ENCODE assay signal across 8 cellular contexts in genomic region chr17:81513669-81514484, GRCh38. TPM values are rescaled to one million over a fixed set of nuclear protein-coding genes. Genes with fewer than 3 reads are reported as not detected.
DNase-seq lines count a peak whose midpoint lies in the region; ATAC-seq, FAIRE-seq and TF ChIP-seq lines count a peak whose summit lies in the region.

No MANE protein-coding gene starts in this region.

- H3K9me3 ChIP-seq in BLaER1 (peaks cover 9% of the 10 kb centered on the region; the same call in 1 of the 2 replicates), GM23248 (ENCODE audit: low read depth) (no peaks in the 10 kb centered on the region), Peyer's patch (no peaks in the 10 kb centered on the region), astrocyte (ENCODE audit: insufficient read depth, low read depth, low read length) (no peaks in the 10 kb centered on the region), right cardiac atrium (ENCODE audit: control insufficient read depth, low read length) (no peaks in the 10 kb centered on the region)

- no peaks in the 10 kb centered on the region for H3K27me3 Mint-ChIP-seq in astrocyte (ENCODE audit: low read depth, unreplicated experiment)

- H3K4me1 ChIP-seq in BLaER1: peaks cover 46% of the 10 kb centered on the region
- peaks cover 25% of the 10 kb centered on the region for H3K4me1 ChIP-seq in GM23248 (ENCODE audit: insufficient read depth)
- H3K4me1 ChIP-seq in Peyer's patch: peaks cover 0 to 44% (median 25%) of the 10 kb centered on the region in 4 donors
- H3K4me1 ChIP-seq in astrocyte (ENCODE audit: insufficient read depth, low read length): peaks cover 40% of the 10 kb centered on the region
- H3K4me1 ChIP-seq in right cardiac atrium (ENCODE audit: control insufficient read depth, insufficient read depth, low read length): peaks cover 5% of the 10 kb centered on the region

- H3K4me3 ChIP-seq in BLaER1 (peak overlapping the region; percentile 97), GM23248 (peak overlapping the region; percentile 87), Peyer's patch (peak overlapping the region; percentile 71 to 99 (median 90)), astrocyte (ENCODE audit: insufficient read depth, low read depth, low read length) (peak overlapping the region; percentile 76), right cardiac atrium (ENCODE audit: low read length) (peak overlapping the region; percentile 74)

- in situ Hi-C loops in GM23248 (cut with MboI): no loop called here

- H4K20me1 ChIP-seq in BLaER1 (peaks cover 61% of the 10 kb centered on the region), GM23248 (ENCODE audit: insufficient read depth) (peaks cover 27% of the 10 kb centered on the region; the same call in 1 of the 2 replicates), astrocyte (ENCODE audit: insufficient read depth, low read length) (peaks cover 63% of the 10 kb centered on the region)

- CTCF ChIA-PET in GM10248 (lab: Yijun Ruan, JAX): interaction anchor here (1.4 kb wide), 1 partner anchor 29 kb away, joined by 5 read pairs; no protein-coding TSS in a partner anchor

- H3K4me1 Mint-ChIP-seq in astrocyte (ENCODE audit: low read depth, unreplicated experiment): peaks cover 12% of the 10 kb centered on the region

- peak overlapping the region; percentile 99 for H3K4me2 ChIP-seq in BLaER1
- peak overlapping the region; percentile 91 for H3K4me2 ChIP-seq in GM23248 (ENCODE audit: unreplicated experiment)
- peak overlapping the region; percentile 90 for H3K4me2 ChIP-seq in astrocyte (ENCODE audit: low read length)

- H3K4me3 Mint-ChIP-seq in astrocyte (ENCODE audit: unreplicated experiment): peak overlapping the region; percentile 82

- WGBS in GM23248 (ENCODE audit: low coverage in 1 of 2, low lambda C conversion rate in 2 of 2, missing lambda C conversion rate in 2 of 2), 2 experiments: 1 to 3% methylated on average over 40 to 63 of the region's 70 CpGs
- WGBS in right cardiac atrium: under 1% methylated on average over 70 of the region's 70 CpGs

- FAIRE-seq in astrocyte (lab: Jason Lieb, UNC): no peak

- peaks cover 70% of the 10 kb centered on the region for H3K79me2 ChIP-seq in GM23248 (ENCODE audit: insufficient read depth)
- peaks cover 92% of the 10 kb centered on the region for H3K79me2 ChIP-seq in astrocyte (ENCODE audit: insufficient read depth, low read length)

- H2AFZ ChIP-seq in GM23248 (peak overlapping the region; percentile 4; the same call in 1 of the 2 replicates), astrocyte (ENCODE audit: low read depth, low read length) (no peak overlapping the region)

- H3K9me2 ChIP-seq in GM23248 (ENCODE audit: insufficient read depth): no peaks in the 10 kb centered on the region

- peak overlapping the region; percentile 93 for H3K27ac Mint-ChIP-seq in astrocyte (ENCODE audit: unreplicated experiment)

- H3K9ac ChIP-seq in BLaER1: peak overlapping the region; percentile 96
- peak overlapping the region; percentile 81 for H3K9ac ChIP-seq in GM23248
- H3K9ac ChIP-seq in astrocyte (ENCODE audit: low read length): peak overlapping the region; percentile 85

- H3K36me3 Mint-ChIP-seq in astrocyte (ENCODE audit: low read depth, unreplicated experiment): peaks cover 28% of the 10 kb centered on the region

- peak; percentile 45 to 55 for TF ChIP-seq POLR2A in Peyer's patch (IDR thresholded peaks at IDR 0.05)

- TF ChIP-seq CTCF in Peyer's patch (IDR thresholded peaks at IDR 0.05) (no peak), astrocyte (IDR thresholded peaks at IDR 0.05; ENCODE audit: insufficient read depth, low read depth, low read length) (no peak), GM10248 (IDR thresholded peaks at IDR 0.05; ENCODE audit: control extremely low read depth, extremely low read depth, low read depth, missing control alignments) (no peak)

- DNase-seq in GM23248: peak; percentile 94
- DNase-seq in Peyer's patch: peak; percentile 56 to 84 (median 78)
- DNase-seq in astrocyte (ENCODE audit: low read depth): peak; percentile 64
- DNase-seq in right cardiac atrium: peak; percentile 70 to 89 (median 88)
- DNase-seq in posterior cingulate gyrus: peak; percentile 33 to 93 (median 58)
- DNase-seq in GM10248 (ENCODE audit: extremely low spot score): no peak

- H3K27me3 ChIP-seq in BLaER1 (peaks cover 4% of the 10 kb centered on the region; the same call in 1 of the 2 replicates), GM23248 (replicated peaks; ENCODE audit: insufficient read depth) (no peaks in the 10 kb centered on the region), Peyer's patch (no peaks in the 10 kb centered on the region), astrocyte (ENCODE audit: insufficient read depth, low read length) (no peaks in the 10 kb centered on the region), right cardiac atrium (ENCODE audit: control insufficient read depth, insufficient read depth) (no peaks in the 10 kb centered on the region)

- H3K9me3 Mint-ChIP-seq in astrocyte (ENCODE audit: unreplicated experiment): no peaks in the 10 kb centered on the region

- H3F3A ChIP-seq in GM23248 (ENCODE audit: insufficient read depth): peaks cover 49% of the 10 kb centered on the region

- intact Hi-C loops in right cardiac atrium (cut with DNase I): no loop called here
- intact Hi-C loops in posterior cingulate gyrus (cut with DNase I): loop anchor here (5.0 kb wide), 1 partner anchor 38 kb away; the partner anchor contains the start of gene FAAP100

- ATAC-seq in right cardiac atrium (peak; percentile 18 to 39), HG03108 (IDR thresholded peaks at IDR 0.05; ENCODE audit: unreplicated experiment) (no peak)

- peak overlapping the region; percentile 98 for H3K27ac ChIP-seq in BLaER1
- H3K27ac ChIP-seq in GM23248: peak overlapping the region; percentile 82
- H3K27ac ChIP-seq in Peyer's patch: peak overlapping the region; percentile 98 to 100 (median 100)
- peak overlapping the region; percentile 91 for H3K27ac ChIP-seq in astrocyte (ENCODE audit: low read depth, low read length)
- H3K27ac ChIP-seq in right cardiac atrium (ENCODE audit: low read length): peak overlapping the region; percentile 99

- POLR2A ChIA-PET in GM10248 (lab: Yijun Ruan, JAX): interaction anchor here (0.8 to 1.4 kb wide), 2 partner anchors 38 to 294 kb away, joined by 3 to 4 read pairs; partner anchors contain the start of gene FAAP100

- H3K36me3 ChIP-seq in BLaER1: peaks cover 33% of the 10 kb centered on the region
- H3K36me3 ChIP-seq in GM23248 (ENCODE audit: low read depth): peaks cover 31% of the 10 kb centered on the region
- peaks cover 0 to 33% (median 0%) of the 10 kb centered on the region in 3 donors for H3K36me3 ChIP-seq in Peyer's patch
- H3K36me3 ChIP-seq in astrocyte (ENCODE audit: insufficient read depth, low read length): peaks cover 30% of the 10 kb centered on the region

RNA-seq across cellular contexts. Expression of gene ACTG1, which starts 1.3 kb away (rescaled TPM):
- 8,476 and 9,349 TPM in 2 replicates for total RNA-seq in GM23248 (2014; rRNA removed; shearing (Covaris generic))
- polyA plus RNA-seq in GM23248 (2016; fragmentation: Nextera tagmentation; extraction: Ambion mirVana): 3,778 and 3,933 TPM in 2 replicates
- total RNA-seq in Peyer's patch: 1,000 to 10,000 TPM; 2,510 to 3,878 (median 3,203) TPM
- 7,049 and 7,369 TPM in 2 replicates for total RNA-seq in astrocyte
- total RNA-seq in right cardiac atrium: 100 to 1,000 TPM; 347 to 772 (median 510) TPM
- 410 TPM for polyA plus RNA-seq in right cardiac atrium

RNA-seq across cellular contexts. Expression of gene FSCN2, which starts 14.3 kb away (rescaled TPM):
- total RNA-seq in GM23248 (2014; rRNA removed; shearing (Covaris generic)): 2.3 and 3.2 TPM in 2 replicates
- 0.23 and 0.48 TPM in 2 replicates for polyA plus RNA-seq in GM23248 (2016; fragmentation: Nextera tagmentation; extraction: Ambion mirVana)
- total RNA-seq in Peyer's patch: 1 to 10 TPM; 1.2 to 7.9 (median 5.2) TPM
- 5.6 and 8.0 TPM in 2 replicates for total RNA-seq in astrocyte
- total RNA-seq in right cardiac atrium: under 1 TPM; 0.45 to 0.63 (median 0.53) TPM
- polyA plus RNA-seq in right cardiac atrium: 0.48 TPM

RNA-seq across cellular contexts. Expression of gene FAAP100, which starts 38.3 kb away (rescaled TPM):
- total RNA-seq in GM23248 (2014; rRNA removed; shearing (Covaris generic)): 44.9 and 45.5 TPM in 2 replicates
- 25.2 and 25.7 TPM in 2 replicates for polyA plus RNA-seq in GM23248 (2016; fragmentation: Nextera tagmentation; extraction: Ambion mirVana)
- total RNA-seq in Peyer's patch: 10 to 100 TPM; 38.2 to 66.9 (median 52.2) TPM
- 35.8 and 38.9 TPM in 2 replicates for total RNA-seq in astrocyte
- total RNA-seq in right cardiac atrium: 10 to 100 TPM; 12.0 to 15.3 (median 13.5) TPM
- 13.0 TPM for polyA plus RNA-seq in right cardiac atrium
